ENCODE assay signal across 8 cellular contexts in the genomic region with DNA sequence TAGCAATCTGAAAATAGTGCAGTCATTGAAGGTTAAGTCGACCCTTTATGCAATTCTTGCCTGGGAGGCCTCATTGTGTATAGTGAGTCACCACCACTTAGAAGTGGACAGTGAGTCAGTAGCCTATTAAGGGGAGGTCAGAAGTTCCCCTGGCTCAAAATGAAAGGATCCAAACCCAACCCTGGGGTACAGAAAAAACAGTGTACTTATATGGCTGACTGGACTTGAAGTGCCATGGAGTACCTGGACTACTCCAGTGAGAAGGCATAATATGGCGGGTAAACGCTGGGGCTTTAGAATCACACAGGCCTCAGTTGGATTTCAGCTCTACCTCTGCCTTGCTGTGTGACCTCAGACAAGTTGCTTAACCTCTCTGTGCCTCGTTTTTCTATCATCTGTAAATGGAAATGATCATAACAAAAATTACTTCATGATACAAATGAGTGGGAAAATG. TPM values are rescaled to one million over a fixed set of nuclear protein-coding genes. Genes with fewer than 3 reads are reported as not detected.
DNase-seq lines count a peak whose midpoint lies in the region; ATAC-seq and TF ChIP-seq lines count a peak whose summit lies in the region.

No MANE protein-coding gene starts in this region.

- no peaks in the 10 kb centered on the region for H3K36me3 ChIP-seq in mesodermal cell (ENCODE audit: control insufficient read depth, insufficient read depth, low read length)
- no peaks in the 10 kb centered on the region for H3K36me3 ChIP-seq in neural progenitor cell

- H3K4me1 Mint-ChIP-seq in neural progenitor cell: peaks cover 39% of the 10 kb centered on the region

- H3K4me3 ChIP-seq in AG04450 (ENCODE audit: low read depth, low read length): no peak overlapping the region
- H3K4me3 ChIP-seq in astrocyte of the spinal cord (ENCODE audit: low read depth, low read length): no peak overlapping the region
- no peak overlapping the region for H3K4me3 ChIP-seq in mesodermal cell (ENCODE audit: extremely low read depth, insufficient read depth, low read length, poor library complexity, severe bottlenecking)
- no peak overlapping the region for H3K4me3 ChIP-seq in neural progenitor cell

- H3F3A ChIP-seq in neural progenitor cell (ENCODE audit: low read depth): peaks cover 37% of the 10 kb centered on the region

- H2AFZ ChIP-seq in neural progenitor cell (replicated peaks): no peak overlapping the region

- H3K27ac ChIP-seq in AG04450 (ENCODE audit: low read depth, low read length) (peak overlapping the region; percentile 86), mesodermal cell (ENCODE audit: low read depth, low read length, severe bottlenecking) (peak overlapping the region; percentile 86), neural progenitor cell (no peak overlapping the region)

- no peaks in the 10 kb centered on the region for H3K27me3 Mint-ChIP-seq in neural progenitor cell (ENCODE audit: insufficient read depth, low read depth)

- H3K9me3 ChIP-seq in AG04450 (ENCODE audit: control insufficient read depth, insufficient read depth, low read length) (no peaks in the 10 kb centered on the region), mesodermal cell (ENCODE audit: control insufficient read depth, low read length) (no peaks in the 10 kb centered on the region), neural progenitor cell (ENCODE audit: low read depth) (no peaks in the 10 kb centered on the region)

- DNase-seq in AG04450 (ENCODE audit: low read depth, low spot score): peak; percentile 80
- DNase-seq in HS-5 (ENCODE audit: low read depth): peak; percentile 55
- peak; percentile 97 for DNase-seq in astrocyte of the spinal cord (ENCODE audit: low read depth, low spot score)
- DNase-seq in left colon: no peak
- no peak for DNase-seq in neural progenitor cell (ENCODE audit: low spot score)

- H3K4me1 ChIP-seq in mesodermal cell (ENCODE audit: control insufficient read depth, insufficient read depth, low read length, poor library complexity, severe bottlenecking): peaks cover 28% of the 10 kb centered on the region
- H3K4me1 ChIP-seq in neural progenitor cell: peaks cover 31% of the 10 kb centered on the region

- peaks cover 8% of the 10 kb centered on the region for H3K36me3 Mint-ChIP-seq in neural progenitor cell

- H3K9ac ChIP-seq in neural progenitor cell: no peak overlapping the region

- no peak overlapping the region for H3K4me3 Mint-ChIP-seq in neural progenitor cell

- peaks cover 16% of the 10 kb centered on the region for H4K20me1 ChIP-seq in neural progenitor cell (ENCODE audit: low read depth)

- TF ChIP-seq CTCF in AG04450 (IDR thresholded peaks at IDR 0.05; ENCODE audit: low read depth, low read length) (no peak), astrocyte of the spinal cord (IDR thresholded peaks at IDR 0.05; ENCODE audit: low read depth, low read length) (no peak), neural progenitor cell (IDR thresholded peaks at IDR 0.05) (no peak)

- no peaks in the 10 kb centered on the region for H3K9me3 Mint-ChIP-seq in neural progenitor cell

- ATAC-seq in GM21825 (IDR thresholded peaks at IDR 0.05; ENCODE audit: unreplicated experiment): no peak
- ATAC-seq in left colon: no peak
- no peak for ATAC-seq in HG02623 (IDR thresholded peaks at IDR 0.05; ENCODE audit: unreplicated experiment)

- in situ Hi-C loops in astrocyte of the spinal cord (cut with HindIII; ENCODE audit: low sequenced_read_pairs): no loop called here

- 79 to 83% methylated on average over 2 of the region's 4 CpGs for WGBS in mesodermal cell (ENCODE audit: insufficient coverage in 2 of 2), 2 experiments

- intact Hi-C loops in left colon (cut with DNase I, micrococcal nuclease): no loop called here

- H3K4me2 ChIP-seq in neural progenitor cell: no peak overlapping the region

- CTCF ChIA-PET in AG04450 (lab: Charles Lee): interaction anchor here (0.9 to 2.7 kb wide), 4 partner anchors 43 to 102 kb away, joined by 3 to 11 read pairs (median 4); no protein-coding TSS in a partner anchor

- H3K27me3 ChIP-seq in AG04450 (ENCODE audit: control insufficient read depth, insufficient read depth, low read length) (no peaks in the 10 kb centered on the region), neural progenitor cell (no peaks in the 10 kb centered on the region)

- no peak overlapping the region for H3K27ac Mint-ChIP-seq in neural progenitor cell

- H3K79me2 ChIP-seq in neural progenitor cell (ENCODE audit: low read depth): peaks cover 28% of the 10 kb centered on the region

- POLR2A ChIA-PET in AG04450 (lab: Yijun Ruan, JAX): interaction anchor here (1.5 to 3.8 kb wide), 3 partner anchors 10 to 60 kb away, joined by 4 to 41 read pairs (median 6); no protein-coding TSS in a partner anchor

RNA-seq across cellular contexts. Expression of a gene that starts 2.2 kb away (rescaled TPM):
- polyA plus RNA-seq in AG04450 (2011; rRNA removed): 11.0 and 14.7 TPM in 2 replicates
- 15.1 and 17.4 TPM in 2 replicates for polyA minus RNA-seq in AG04450 (2011; rRNA and poly(A)+ RNA removed)
- 26.1 TPM for polyA plus RNA-seq in mesodermal cell (2013, experiment 1 of 2)
- polyA plus RNA-seq in mesodermal cell (2013, experiment 2 of 2): 23.1 TPM
- 10 to 100 TPM; 17.6 to 17.8 TPM for total RNA-seq in left colon
- total RNA-seq in neural progenitor cell (ENCODE audit: low replicate concordance): 48.7 and 61.1 TPM in 2 replicates

Comparison
In these comparisons a context has a peak if more than half of its experiments do, and no peak if none do; other contexts are left out.
1. DNase-seq: peak in AG04450 (single experiment), HS-5 (single experiment) and astrocyte of the spinal cord (single experiment); none in left colon (0 of 2) and neural progenitor cell (single experiment).